1 cellular context compared by ENCODE assay signal in the genomic region with DNA sequence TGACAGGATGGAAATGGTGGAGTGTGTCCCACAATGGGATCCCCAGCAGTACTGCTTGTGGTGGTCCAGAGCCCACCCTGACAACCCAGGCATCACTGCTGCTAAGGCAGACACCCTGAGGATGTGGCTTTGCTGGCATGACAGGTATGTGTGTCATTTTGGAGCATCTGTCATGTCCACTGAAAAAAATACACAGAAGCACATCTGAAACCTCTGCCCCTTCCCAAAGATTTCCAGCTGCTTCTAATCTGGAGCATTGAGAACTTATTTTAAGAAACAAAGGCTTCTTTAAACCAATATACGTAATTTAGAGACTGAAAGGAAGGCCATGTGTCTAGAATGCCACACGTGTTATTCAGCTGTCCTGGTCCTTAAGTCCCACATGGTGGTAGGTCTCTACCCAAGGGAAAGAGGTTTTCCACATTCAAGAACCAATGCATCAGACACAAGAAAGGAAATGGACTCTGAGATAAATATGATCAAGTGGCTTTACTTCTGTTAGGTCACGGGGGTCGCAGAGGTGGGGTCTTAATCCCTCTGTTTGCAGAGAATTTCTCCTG.
TF ChIP-seq lines count a peak whose summit lies in the region.

No MANE protein-coding gene starts in this region.

TF ChIP-seq in IMR-90, 13 proteins besides CTCF, POLR2A, EP300 and RAD21:
- TF ChIP-seq MAZ (IDR thresholded peaks at IDR 0.05; ENCODE audit: borderline replicate concordance, low read depth, low read length) = no peak
TF ChIP-seq in IMR-90: peak in this region for 0.
